Comparison of ENCODE assay signal across 9 cellular contexts in genomic region chr10:14571866-14572507, GRCh38.
DNase-seq lines count a peak whose midpoint lies in the region; ATAC-seq, FAIRE-seq and TF ChIP-seq lines count a peak whose summit lies in the region.
"Had no signal": no experiment of that assay in that cellular context is flagged by ENCODE, and none has a peak within 500 bp of the region (broad histone marks: within the 10 kb centered on the region; RNA-seq: fewer than 3 reads in every experiment).

No MANE protein-coding gene starts in this region.

- peak; percentile 70 for FAIRE-seq in A549 (lab: Jason Lieb, UNC)

- peak; percentile 86 to 90; a peak in 3 of 5 replicates for TF ChIP-seq EP300 in A549 (IDR thresholded peaks at IDR 0.05)

- WGBS in A549 (ENCODE audit: missing lambda C conversion rate), result 6% methylated on average over 10 of the region's 10 CpGs
- 26% methylated on average over 10 of the region's 10 CpGs for WGBS in thymus

- H3K36me3 ChIP-seq in ascending aorta (peaks cover 0 to 7% of the 10 kb centered on the region in 2 donors), lower lobe of right lung (peaks cover 9% of the 10 kb centered on the region), thymus (ENCODE audit: control insufficient read depth, insufficient read depth) (peaks cover 3% of the 10 kb centered on the region)
- H3K36me3 ChIP-seq: cardiac muscle cell had no signal

- DNase-seq in A549 (ENCODE audit: low read depth in 1 of 2, low spot score in 1 of 2) (peak; percentile 71 to 96), NCI-H2196 treated with DMSO at 0.1 percent for 48 hours (lab: John Stamatoyannopoulos, UW; ENCODE audit: unreplicated experiment) (peak; percentile 37), ascending aorta (ENCODE audit: low spot score in 2 of 2) (peak in 1 of 2 donors; percentile 79), lower lobe of right lung (peak; percentile 87), SW 1271 (lab: John Stamatoyannopoulos, UW) (no peak)

- H3K27me3 ChIP-seq in ascending aorta (no peaks in the 10 kb centered on the region), lower lobe of right lung (ENCODE audit: low read depth) (no peaks in the 10 kb centered on the region), thymus (ENCODE audit: control insufficient read depth, insufficient read depth) (no peaks in the 10 kb centered on the region)
- H3K27me3 ChIP-seq: cardiac muscle cell had no signal

- peak overlapping the region; percentile 77 to 84 for H3K27ac ChIP-seq in A549
- peak overlapping the region; percentile 44 to 51 for H3K27ac ChIP-seq in ascending aorta
- H3K27ac ChIP-seq in lower lobe of right lung, result peak overlapping the region; percentile 71
- H3K27ac ChIP-seq in thymus (ENCODE audit: low read depth), result peak overlapping the region; percentile 91
- H3K27ac ChIP-seq: cardiac muscle cell had no signal

- peak overlapping the region; percentile 70 for H3K4me2 ChIP-seq in A549

- CTCF ChIA-PET in A549 (lab: Yijun Ruan, JAX), result interaction anchor here (0.9 kb wide), 1 partner anchor 252 kb away, joined by 3 read pairs; no protein-coding TSS in a partner anchor

- no peaks in the 10 kb centered on the region for H3K9me3 ChIP-seq in A549
- no peaks in the 10 kb centered on the region for H3K9me3 ChIP-seq in ascending aorta
- no peaks in the 10 kb centered on the region for H3K9me3 ChIP-seq in lower lobe of right lung
- no peaks in the 10 kb centered on the region for H3K9me3 ChIP-seq in thymus (ENCODE audit: control insufficient read depth)

- POLR2A ChIA-PET in A549 (lab: Yijun Ruan, JAX), result interaction anchor here (1.0 kb wide), 1 partner anchor 248 kb away, joined by 3 read pairs; no protein-coding TSS in a partner anchor

- ATAC-seq in A549 (peak; percentile 84 to 86), GM21360 (IDR thresholded peaks at IDR 0.05; ENCODE audit: unreplicated experiment) (peak; percentile 64), lower lobe of right lung (peak; percentile 92 to 93), HG02970 (IDR thresholded peaks at IDR 0.05; ENCODE audit: low FRiP score, unreplicated experiment) (no peak)

- intact Hi-C loops in ascending aorta (cut with DNase I), result no loop called here
- intact Hi-C loops in lower lobe of right lung (cut with DNase I), result no loop called here

- H3K4me3 ChIP-seq in A549 (peak overlapping the region; percentile 21; the same call in 2 of the 3 replicates), ascending aorta (no peak overlapping the region), lower lobe of right lung (peak overlapping the region; percentile 24), thymus (ENCODE audit: low read length) (peak overlapping the region; percentile 43)
- H3K4me3 ChIP-seq: cardiac muscle cell had no signal

- TF ChIP-seq CTCF in A549 (IDR thresholded peaks at IDR 0.05), result no peak
- TF ChIP-seq CTCF in ascending aorta (IDR thresholded peaks at IDR 0.05), result no peak
- TF ChIP-seq CTCF in lower lobe of right lung (IDR thresholded peaks at IDR 0.05), result no peak

- no peak for TF ChIP-seq POLR2A in A549 (IDR thresholded peaks at IDR 0.05; ENCODE audit: low read length)

- peaks cover 83% of the 10 kb centered on the region for H3K4me1 ChIP-seq in A549
- peaks cover 0 to 12% of the 10 kb centered on the region in 2 donors for H3K4me1 ChIP-seq in ascending aorta
- peaks cover 41% of the 10 kb centered on the region for H3K4me1 ChIP-seq in lower lobe of right lung
- H3K4me1 ChIP-seq in thymus (ENCODE audit: control insufficient read depth, insufficient read depth, low read length), result peaks cover 14% of the 10 kb centered on the region

- peak; percentile 20 to 60; a peak in 4 of 5 replicates for TF ChIP-seq RAD21 in A549 (conservative IDR thresholded peaks at IDR 0.05 in 1 of 2, IDR thresholded peaks at IDR 0.05 in 1 of 2)

TF ChIP-seq in A549, 52 proteins besides CTCF, POLR2A, EP300 and RAD21 (continues in another document):
- TF ChIP-seq TFCP2L1 (CRISPR knock-in tag; IDR thresholded peaks at IDR 0.05) (no peak), SMC3 (IDR thresholded peaks at IDR 0.05) (peak; percentile 57; the same call in 2 of the 3 replicates), HEYL (CRISPR knock-in tag; IDR thresholded peaks at IDR 0.05) (peak; percentile 52; the same call in 1 of the 2 replicates), KDM5A (IDR thresholded peaks at IDR 0.05) (no peak), FOXS1 (CRISPR knock-in tag; IDR thresholded peaks at IDR 0.05) (peak; percentile 66; the same call in 1 of the 2 replicates), MAZ (IDR thresholded peaks at IDR 0.05; ENCODE audit: borderline replicate concordance, low read depth, low read length) (no peak), JUNB (IDR thresholded peaks at IDR 0.05) (peak; percentile 92), BHLHE40 (IDR thresholded peaks at IDR 0.05; ENCODE audit: low read depth, low read length) (peak; percentile 67), NFE2L2 (conservative IDR thresholded peaks at IDR 0.05; ENCODE audit: low read length) (no peak), JUN (IDR thresholded peaks at IDR 0.05) (peak; percentile 88 to 93), CEBPB (IDR thresholded peaks at IDR 0.05) (peak; percentile 92 to 95), MAX (IDR thresholded peaks at IDR 0.05) (peak; percentile 91), HOXB5 (CRISPR knock-in tag; IDR thresholded peaks at IDR 0.05) (0 out of 2 replicates have a peak, but pooled peaks have one; percentile 67), FOSB (CRISPR knock-in tag; IDR thresholded peaks at IDR 0.05) (no peak), GATA3 (IDR thresholded peaks at IDR 0.05; ENCODE audit: borderline replicate concordance) (peak; percentile 90), POLR2AphosphoS2 (conservative IDR thresholded peaks at IDR 0.05; ENCODE audit: low read length) (no peak), E2F6 (IDR thresholded peaks at IDR 0.05; ENCODE audit: borderline replicate concordance, low read depth) (peak; percentile 55; the same call in 1 of the 2 replicates), RCOR1 (IDR thresholded peaks at IDR 0.05; ENCODE audit: low read depth, low read length) (no peak), FOSL2 (IDR thresholded peaks at IDR 0.05) (0 out of 2 replicates have a peak, but pooled peaks have one; percentile 7), FOSL2 (CRISPR knock-in tag; IDR thresholded peaks at IDR 0.05) (peak; percentile 77), BCL3 (IDR thresholded peaks at IDR 0.05) (0 out of 3 replicates have a peak, but pooled peaks have one; percentile 72), HES2 (IDR thresholded peaks at IDR 0.05) (0 out of 2 replicates have a peak, but pooled peaks have one; percentile 23), ATOH8 (CRISPR knock-in tag; IDR thresholded peaks at IDR 0.05; ENCODE audit: low read depth) (peak; percentile 72; the same call in 1 of the 2 replicates), HOXA7 (CRISPR knock-in tag; IDR thresholded peaks at IDR 0.05) (0 out of 2 replicates have a peak, but pooled peaks have one; percentile 26), RFX5 (IDR thresholded peaks at IDR 0.05) (peak; percentile 23; the same call in 1 of the 2 replicates), MYC (IDR thresholded peaks at IDR 0.05; ENCODE audit: borderline replicate concordance, low read length) (peak; percentile 45; the same call in 1 of the 2 replicates), HOXB13 (CRISPR knock-in tag; IDR thresholded peaks at IDR 0.05; ENCODE audit: low read depth) (no peak; the same call in 1 of the 2 replicates), CHD2 (IDR thresholded peaks at IDR 0.05; ENCODE audit: low read length, partially characterized antibody) (no peak), EHF (CRISPR knock-in tag; IDR thresholded peaks at IDR 0.05) (0 out of 2 replicates have a peak, but pooled peaks have one; percentile 42), PBX3 (IDR thresholded peaks at IDR 0.05) (peak; percentile 44; the same call in 1 of the 2 replicates)

Comparison
In these comparisons a context has a peak if more than half of its experiments do, and no peak if none do; other contexts are left out.
1. DNase-seq: peak in A549 (2 of 2), NCI-H2196 treated with DMSO at 0.1 percent for 48 hours (single experiment) and lower lobe of right lung (single experiment); none in SW 1271 (0 of 2).
2. H3K4me3 ChIP-seq: peak in A549 (single experiment), lower lobe of right lung (single experiment) and thymus (single experiment); none in ascending aorta (0 of 2).
3. Peak in every context shown above with its lines, with median percentiles within 50 percentile points of each other: H3K27ac ChIP-seq.